ENCODE assay signal across 22 cellular contexts in the genomic region with DNA sequence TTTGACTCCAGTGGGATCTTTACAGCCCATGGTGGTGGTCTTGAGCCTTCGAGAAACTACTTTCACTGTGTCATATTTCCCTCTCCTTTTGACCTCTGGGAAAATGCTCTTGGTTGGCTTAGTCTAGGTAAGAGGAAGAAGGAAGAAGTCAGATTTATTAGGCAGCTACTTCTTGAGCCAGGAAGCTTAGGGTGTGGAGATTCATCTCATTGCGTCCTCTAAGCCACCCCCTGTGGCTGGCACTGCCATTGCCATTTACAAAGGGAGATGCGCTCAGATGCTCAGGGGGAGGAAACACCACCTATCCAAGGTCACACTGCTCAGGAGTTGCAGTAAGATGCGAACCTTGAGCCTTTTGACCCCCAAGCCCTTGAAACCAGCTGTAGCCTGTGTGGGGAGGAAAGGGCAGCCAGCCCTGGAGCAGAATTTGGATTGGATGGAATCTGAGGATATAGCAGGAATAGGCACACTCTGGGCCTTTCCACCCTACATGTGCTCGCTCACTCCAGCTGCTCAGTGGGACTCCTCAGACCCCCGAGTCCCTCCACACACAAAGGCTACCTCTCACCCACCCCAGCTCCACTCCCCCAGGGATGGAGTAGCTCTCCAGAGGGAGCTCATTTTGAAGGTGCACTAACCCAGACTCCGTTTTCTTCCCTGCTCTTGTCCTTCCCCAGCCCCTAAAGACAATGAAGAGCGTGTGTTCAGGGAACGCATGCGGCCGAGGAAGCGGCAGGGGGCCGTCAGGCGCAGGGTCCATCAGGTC.
DNase-seq lines count a peak whose midpoint lies in the region; ATAC-seq and TF ChIP-seq lines count a peak whose summit lies in the region.
"Had no signal": no experiment of that assay in that cellular context is flagged by ENCODE, and none has a peak within 500 bp of the region (broad histone marks: within the 10 kb centered on the region; RNA-seq: fewer than 3 reads in every experiment).

No MANE protein-coding gene starts in this region.

- H3K27me3 Mint-ChIP-seq in activated B cell treated with CpG ODN at 0.5 μM for 24 hours, result no peaks in the 10 kb centered on the region
- H3K27me3 Mint-ChIP-seq in natural killer cell treated with Interleukin-12 subunit alpha and Interleukin-12 subunit beta and Interleukin-15 and Interleukin-18, amount 100 ng/mL, for 72 hours, result no peaks in the 10 kb centered on the region
- H3K27me3 Mint-ChIP-seq: CD4-positive, alpha-beta memory T cell had no signal

- H3K36me3 ChIP-seq in mucosa of descending colon (ENCODE audit: low read depth), result no peaks in the 10 kb centered on the region

- POLR2A ChIA-PET in activated B cell treated with CpG ODN at 0.5 μM for 24 hours (lab: Charles Lee), result no interaction called here

- H3K4me3 Mint-ChIP-seq in activated B cell treated with CpG ODN at 0.5 μM for 24 hours, result peak overlapping the region; percentile 11
- H3K4me3 Mint-ChIP-seq in natural killer cell treated with Interleukin-12 subunit alpha and Interleukin-12 subunit beta and Interleukin-15 and Interleukin-18, amount 100 ng/mL, for 72 hours, result no peak overlapping the region
- H3K4me3 Mint-ChIP-seq: CD4-positive, alpha-beta memory T cell had no signal

- TF ChIP-seq CTCF in activated B cell treated with CpG ODN at 0.5 μM for 24 hours (IDR thresholded peaks at IDR 0.05) (no peak), mucosa of descending colon (IDR thresholded peaks at IDR 0.05) (no peak)

- CTCF ChIA-PET in activated B cell treated with CpG ODN at 0.5 μM for 24 hours (lab: Charles Lee), result interaction anchor here (1.6 kb wide), 1 partner anchor 17 kb away, joined by 4 read pairs; no protein-coding TSS in a partner anchor

- no peaks in the 10 kb centered on the region for H3K9me3 Mint-ChIP-seq in activated B cell treated with CpG ODN at 0.5 μM for 24 hours
- H3K9me3 Mint-ChIP-seq in natural killer cell treated with Interleukin-12 subunit alpha and Interleukin-12 subunit beta and Interleukin-15 and Interleukin-18, amount 100 ng/mL, for 72 hours, result no peaks in the 10 kb centered on the region
- H3K9me3 Mint-ChIP-seq: CD4-positive, alpha-beta memory T cell had no signal

- H3K4me1 Mint-ChIP-seq in activated B cell treated with CpG ODN at 0.5 μM for 24 hours, result peaks cover 30% of the 10 kb centered on the region
- H3K4me1 Mint-ChIP-seq in natural killer cell treated with Interleukin-12 subunit alpha and Interleukin-12 subunit beta and Interleukin-15 and Interleukin-18, amount 100 ng/mL, for 72 hours (ENCODE audit: low read depth in 2 of 2), result peaks cover 3 to 6% of the 10 kb centered on the region in 2 donors

- DNase-seq in activated B cell treated with CpG ODN at 0.5 μM for 24 hours (no peak), mucosa of descending colon (no peak), ureter (ENCODE audit: low spot score) (peak; percentile 35), GDM1 (lab: John Stamatoyannopoulos, UW) (no peak)
- no peak for DNase-seq in natural killer cell treated with Interleukin-12 subunit alpha and Interleukin-12 subunit beta and Interleukin-15 and Interleukin-18, amount 100 ng/mL, for 72 hours (ENCODE audit: low spot score)
- DNase-seq: C1 segment of cervical spinal cord; CD4-positive, alpha-beta memory T cell; COR-L47; DMS53; HCEC 1CT; Karpas-422; NCI-H1092; NCI-H1417 treated with DMSO at 0.1 percent for 48 hours; NCI-H187; NCI-H2107; NCI-H524 treated with DMSO at 0.1 percent for 48 hours; NCI-H774; SIG-M5 had no signal

- H3K4me3 ChIP-seq in mucosa of descending colon, result no peak overlapping the region
- H3K4me3 ChIP-seq: GM12878, SK-N-MC had no signal

- H3K9me3 ChIP-seq in mucosa of descending colon, result no peaks in the 10 kb centered on the region

- H3K4me1 ChIP-seq in mucosa of descending colon (ENCODE audit: low read depth), result no peaks in the 10 kb centered on the region

- peak; percentile 20 for ATAC-seq in activated B cell treated with CpG ODN at 0.5 μM for 24 hours (ENCODE audit: low read depth)
- peak; percentile 51 for ATAC-seq in esophagus mucosa
- peak; percentile 82 for ATAC-seq in mucosa of descending colon
- no peak for ATAC-seq in natural killer cell treated with Interleukin-12 subunit alpha and Interleukin-12 subunit beta and Interleukin-15 and Interleukin-18, amount 100 ng/mL, for 72 hours
- no peak for ATAC-seq in HG03378 (IDR thresholded peaks at IDR 0.05; ENCODE audit: unreplicated experiment)

- peaks cover 39% of the 10 kb centered on the region for H3K36me3 Mint-ChIP-seq in activated B cell treated with CpG ODN at 0.5 μM for 24 hours (ENCODE audit: low read depth)
- H3K36me3 Mint-ChIP-seq in natural killer cell treated with Interleukin-12 subunit alpha and Interleukin-12 subunit beta and Interleukin-15 and Interleukin-18, amount 100 ng/mL, for 72 hours, result no peaks in the 10 kb centered on the region

- no peak overlapping the region for H3K27ac Mint-ChIP-seq in activated B cell treated with CpG ODN at 0.5 μM for 24 hours
- no peak overlapping the region for H3K27ac Mint-ChIP-seq in natural killer cell treated with Interleukin-12 subunit alpha and Interleukin-12 subunit beta and Interleukin-15 and Interleukin-18, amount 100 ng/mL, for 72 hours
- H3K27ac Mint-ChIP-seq: CD4-positive, alpha-beta memory T cell had no signal

- intact Hi-C loops in activated B cell treated with CpG ODN at 0.5 μM for 24 hours (cut with micrococcal nuclease), result no loop called here
- intact Hi-C loops in mucosa of descending colon (cut with DNase I, micrococcal nuclease), result no loop called here

Comparison
In these comparisons a context has a peak if more than half of its experiments do, and no peak if none do; other contexts are left out.
1. ATAC-seq: peak in activated B cell treated with CpG ODN at 0.5 μM for 24 hours (single experiment), esophagus mucosa (single experiment) and mucosa of descending colon (single experiment); none in natural killer cell treated with Interleukin-12 subunit alpha and Interleukin-12 subunit beta and Interleukin-15 and Interleukin-18, amount 100 ng/mL, for 72 hours (0 of 2) and HG03378 (single experiment).